In the genomic region with DNA sequence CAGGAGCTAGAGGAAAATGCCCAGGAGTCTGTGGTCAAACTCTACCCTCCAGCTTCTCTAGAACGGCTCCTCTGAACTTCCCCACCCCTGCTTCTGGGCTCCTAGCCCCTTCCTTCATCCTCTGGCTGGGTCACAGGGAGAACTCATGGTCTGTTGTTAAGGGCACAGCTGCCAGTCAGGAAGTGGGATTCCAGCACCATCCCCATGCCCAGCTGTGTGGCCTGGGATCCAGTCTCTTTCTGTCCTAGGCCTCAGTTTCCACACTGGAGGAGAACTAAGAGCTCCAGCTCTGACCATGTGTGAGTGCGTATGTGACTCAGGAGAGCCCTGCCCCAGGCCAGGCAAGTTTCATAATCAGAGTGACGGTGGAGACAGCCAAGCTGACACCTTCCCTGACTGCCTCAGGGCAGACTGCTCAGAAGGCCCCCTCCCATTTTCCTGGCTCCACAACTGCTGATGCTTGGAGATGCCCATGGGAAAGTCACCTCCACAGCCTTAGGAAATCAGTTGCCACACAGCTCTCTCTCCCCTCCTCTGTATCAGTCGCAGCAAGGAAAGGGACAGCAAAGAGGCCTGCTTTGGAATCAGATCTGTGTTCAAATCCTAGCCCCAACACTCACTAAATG, we compare ENCODE assay signal across 10 cellular contexts. TPM values are rescaled to one million over a fixed set of nuclear protein-coding genes. Genes with fewer than 3 reads are reported as not detected.
DNase-seq lines count a peak whose midpoint lies in the region; ATAC-seq and TF ChIP-seq lines count a peak whose summit lies in the region.
"Had no signal": no experiment of that assay in that cellular context is flagged by ENCODE, and none has a peak within 500 bp of the region (broad histone marks: within the 10 kb centered on the region; RNA-seq: fewer than 3 reads in every experiment).

No MANE protein-coding gene starts in this region.

- H3K4me3 ChIP-seq in Loucy (ENCODE audit: low read length, poor library complexity, severe bottlenecking) (peak overlapping the region; percentile 83), colonic mucosa (no peak overlapping the region)
- peak overlapping the region; percentile 87 for H3K4me3 ChIP-seq in naive thymus-derived CD4-positive, alpha-beta T cell (ENCODE audit: low read length)

- H3K27me3 ChIP-seq in Loucy (ENCODE audit: insufficient read depth, low read length, poor library complexity, severe bottlenecking) (no peaks in the 10 kb centered on the region), colonic mucosa (no peaks in the 10 kb centered on the region)
- no peaks in the 10 kb centered on the region for H3K27me3 ChIP-seq in naive thymus-derived CD4-positive, alpha-beta T cell (ENCODE audit: control insufficient read depth in 2 of 2, insufficient read depth in 2 of 2, low read length in 2 of 2)
- H3K27me3 ChIP-seq: upper lobe of left lung had no signal

- peaks cover 18% of the 10 kb centered on the region; the same call in 1 of the 2 replicates for H3K79me2 ChIP-seq in Loucy (ENCODE audit: insufficient read depth, low read length)

- H3K4me3 Mint-ChIP-seq in naive thymus-derived CD4-positive, alpha-beta T cell = peak overlapping the region; percentile 42 to 96 (median 93)

- H4K20me1 ChIP-seq in Loucy (ENCODE audit: insufficient read depth, low read length, poor library complexity, severe bottlenecking) = no peaks in the 10 kb centered on the region

- H3K36me3 ChIP-seq in Loucy (ENCODE audit: insufficient read depth, low read length) (peaks cover 3% of the 10 kb centered on the region; the same call in 1 of the 2 replicates), colonic mucosa (peaks cover 4% of the 10 kb centered on the region)
- H3K36me3 ChIP-seq in naive thymus-derived CD4-positive, alpha-beta T cell (ENCODE audit: control insufficient read depth in 2 of 3, insufficient read depth in 3 of 3, low read length in 3 of 3) = peaks cover 0 to 45% (median 0%) of the 10 kb centered on the region in 3 experiments

- no peaks in the 10 kb centered on the region for H3F3A ChIP-seq in Loucy (ENCODE audit: low read depth)

- DNase-seq in CD1c-positive myeloid dendritic cell (ENCODE audit: extremely low spot score) = peak; percentile 29
- no peak for DNase-seq in colonic mucosa
- no peak for DNase-seq in naive thymus-derived CD4-positive, alpha-beta T cell
- no peak for DNase-seq in NCI-H187 (lab: John Stamatoyannopoulos, UW)
- no peak for DNase-seq in NCI-H748 treated with DMSO at 0.1 percent for 48 hours (lab: John Stamatoyannopoulos, UW)
- DNase-seq in activated gamma-delta T cell treated with Interleukin-2 at 50 U/mL for 16 hours = no peak

- peaks cover 0 to 7% (median 0%) of the 10 kb centered on the region in 5 donors for H3K36me3 Mint-ChIP-seq in naive thymus-derived CD4-positive, alpha-beta T cell

- peak overlapping the region; percentile 42 to 98 (median 95) for H3K27ac Mint-ChIP-seq in naive thymus-derived CD4-positive, alpha-beta T cell

- peak overlapping the region; percentile 93 for H3K4me2 ChIP-seq in Loucy (ENCODE audit: low read depth, low read length, poor library complexity, severe bottlenecking)

- peak overlapping the region; percentile 84 for H3K9ac ChIP-seq in Loucy (ENCODE audit: low read depth, low read length, poor library complexity, severe bottlenecking)
- peak overlapping the region; percentile 87 to 88 for H3K9ac ChIP-seq in colonic mucosa (ENCODE audit: low read depth in 2 of 2, low read length in 2 of 2)

- POLR2A ChIA-PET in naive thymus-derived CD4-positive, alpha-beta T cell (lab: Charles Lee) = interaction anchor here (1.6 to 3.0 kb wide), 3 partner anchors 10 to 165 kb away, joined by 3 to 22 read pairs (median 5); no protein-coding TSS in a partner anchor

- CTCF ChIA-PET in naive thymus-derived CD4-positive, alpha-beta T cell (lab: Charles Lee) = interaction anchor here (1.3 to 6.3 kb wide), 5 partner anchors 10 to 195 kb away, joined by 8 to 73 read pairs (median 8); partner anchors contain the start of gene KCNJ9

- no peak overlapping the region for H3K27ac ChIP-seq in colonic mucosa
- H3K27ac ChIP-seq in naive thymus-derived CD4-positive, alpha-beta T cell (ENCODE audit: low read depth, low read length) = peak overlapping the region; percentile 96

- H3K9me3 ChIP-seq in Loucy (ENCODE audit: insufficient read depth, low read depth, low read length) (no peaks in the 10 kb centered on the region), colonic mucosa (no peaks in the 10 kb centered on the region)
- no peaks in the 10 kb centered on the region for H3K9me3 ChIP-seq in naive thymus-derived CD4-positive, alpha-beta T cell (ENCODE audit: control insufficient read depth in 2 of 3, low read length in 3 of 3)
- H3K9me3 ChIP-seq: upper lobe of left lung had no signal

- peaks cover 39 to 75% (median 56%) of the 10 kb centered on the region in 7 donors for H3K4me1 Mint-ChIP-seq in naive thymus-derived CD4-positive, alpha-beta T cell

- H3K9me3 Mint-ChIP-seq in naive thymus-derived CD4-positive, alpha-beta T cell = no peaks in the 10 kb centered on the region

- no peaks in the 10 kb centered on the region for H3K27me3 Mint-ChIP-seq in naive thymus-derived CD4-positive, alpha-beta T cell

- intact Hi-C loops in colonic mucosa (cut with DNase I) = no loop called here
- intact Hi-C loops in naive thymus-derived CD4-positive, alpha-beta T cell (cut with micrococcal nuclease) = loop anchor here in 1 of 2 donors (5.0 kb wide), 1 partner anchor 511 kb away; no protein-coding TSS in a partner anchor

- no peaks in the 10 kb centered on the region for H3K9me2 ChIP-seq in Loucy (replicated peaks; ENCODE audit: low read depth, low read length)

- no peak overlapping the region for H2AFZ ChIP-seq in Loucy (ENCODE audit: low read length)

- H3K4me1 ChIP-seq in Loucy (ENCODE audit: insufficient read depth, low read length, poor library complexity, severe bottlenecking) = peaks cover 24% of the 10 kb centered on the region
- H3K4me1 ChIP-seq in colonic mucosa = peaks cover 18% of the 10 kb centered on the region
- peaks cover 28 to 55% of the 10 kb centered on the region in 2 donors for H3K4me1 ChIP-seq in naive thymus-derived CD4-positive, alpha-beta T cell (ENCODE audit: control insufficient read depth in 2 of 2, insufficient read depth in 2 of 2, low read length in 2 of 2)

- ATAC-seq in naive thymus-derived CD4-positive, alpha-beta T cell = no peak
- no peak for ATAC-seq in HG03354 (IDR thresholded peaks at IDR 0.05; ENCODE audit: poor library complexity, severe bottlenecking, unreplicated experiment)

- no peak for TF ChIP-seq CTCF in Loucy (conservative IDR thresholded peaks at IDR 0.05; ENCODE audit: low read length)
- TF ChIP-seq CTCF in colonic mucosa (IDR thresholded peaks at IDR 0.05) = no peak

RNA-seq across cellular contexts. Expression of gene IGSF8, which starts 1.8 kb away (rescaled TPM):
- total RNA-seq in colonic mucosa = 10 to 100 TPM; 53.6 to 60.2 TPM
- 10 to 100 TPM; 31.9 to 68.7 (median 44.8) TPM for total RNA-seq in naive thymus-derived CD4-positive, alpha-beta T cell
- polyA plus RNA-seq in naive thymus-derived CD4-positive, alpha-beta T cell = 10 to 100 TPM; 38.6 to 60.9 TPM

RNA-seq across cellular contexts. Expression of gene KCNJ9, which starts 15.3 kb away (rescaled TPM):
- under 1 TPM; 0.11 to 0.30 TPM for total RNA-seq in colonic mucosa
- not detected for total RNA-seq in naive thymus-derived CD4-positive, alpha-beta T cell
- under 1 TPM; 0.06 to 0.08 TPM for polyA plus RNA-seq in naive thymus-derived CD4-positive, alpha-beta T cell
- total RNA-seq: HT1080, upper lobe of left lung had no signal

RNA-seq across cellular contexts. Expression of gene ATP1A2, which starts 19.0 kb away (rescaled TPM):
- total RNA-seq in colonic mucosa = 1 to 10 TPM; 1.5 to 6.1 TPM
- total RNA-seq in naive thymus-derived CD4-positive, alpha-beta T cell = not detected
- polyA plus RNA-seq in naive thymus-derived CD4-positive, alpha-beta T cell = not detected
- total RNA-seq: HT1080 had no signal

RNA-seq across cellular contexts. Expression of gene KCNJ10, which starts 26.6 kb away (rescaled TPM):
- total RNA-seq in colonic mucosa = under 1 TPM in 1 of 2 donors, not detected in 1; 0.29 TPM
- under 1 TPM in 1 of 5 experiments, not detected in 4; 0.32 TPM for total RNA-seq in naive thymus-derived CD4-positive, alpha-beta T cell
- under 1 TPM in 1 of 2 donors, not detected in 1; 0.29 TPM for polyA plus RNA-seq in naive thymus-derived CD4-positive, alpha-beta T cell
- total RNA-seq: HT1080 had no signal

RNA-seq across cellular contexts. Expression of gene ATP1A4, which starts 54.8 kb away (rescaled TPM):
- total RNA-seq in colonic mucosa = not detected
- under 1 TPM in 1 of 5 experiments, not detected in 4; 0.71 TPM for total RNA-seq in naive thymus-derived CD4-positive, alpha-beta T cell
- polyA plus RNA-seq in naive thymus-derived CD4-positive, alpha-beta T cell = not detected
- total RNA-seq: HT1080 had no signal
